ENCODE assay signal across 8 cellular contexts in genomic region chr7:50782376-50783208, GRCh38. TPM values are rescaled to one million over a fixed set of nuclear protein-coding genes. Genes with fewer than 3 reads are reported as not detected.
DNase-seq lines count a peak whose midpoint lies in the region; TF ChIP-seq lines count a peak whose summit lies in the region.

TSS of gene GRB10 (minus strand) at chr7:50782896. CDS start at chr7:50732322, 50,574 bp downstream.

- no peak within 1 kb of the TSS for H4K8ac ChIP-seq in trophoblast cell (ENCODE audit: low read depth, low read length)

- H3K23ac ChIP-seq in trophoblast cell (ENCODE audit: low read length) = no peak within 1 kb of the TSS

- DNase-seq in C1 segment of cervical spinal cord (lab: John Stamatoyannopoulos, UW) (peak in 12 of 14 donors; percentile 28 to 87 (median 60)), NCI-H1092 treated with DMSO at 0.1 percent for 48 hours (lab: John Stamatoyannopoulos, UW) (peak; percentile 28), anterior cingulate cortex (lab: John Stamatoyannopoulos, UW) (peak; percentile 16 to 85 (median 70)), right atrium auricular region (ENCODE audit: low spot score) (no peak), trophoblast cell (peak in 1 of 2 donors; percentile 49), NCI-H2107 treated with DMSO at 0.1 percent for 48 hours (lab: John Stamatoyannopoulos, UW; ENCODE audit: unreplicated experiment) (no peak), HPDE6-E6E7 (ENCODE audit: extremely low spot score) (no peak), amniotic stem cell (lab: John Stamatoyannopoulos, UW) (no peak)

- H3K4ac ChIP-seq in trophoblast cell (ENCODE audit: low read depth, low read length) = peak within 1 kb of the TSS; percentile 10

- no peak within 1 kb of the TSS for H3K14ac ChIP-seq in trophoblast cell (ENCODE audit: low read length)

- peaks cover 6% of the 10 kb centered on the region for H3K79me1 ChIP-seq in trophoblast cell (ENCODE audit: low read length)

- peak within 1 kb of the TSS; percentile 47 to 61 for H3K27ac ChIP-seq in right atrium auricular region
- no peak within 1 kb of the TSS for H3K27ac ChIP-seq in trophoblast cell (ENCODE audit: low read depth, low read length)

- H3K9me3 ChIP-seq in right atrium auricular region (no peaks in the 10 kb centered on the region), trophoblast cell (ENCODE audit: insufficient read depth, low read depth, low read length) (no peaks in the 10 kb centered on the region)

- H3K27me3 ChIP-seq in right atrium auricular region = no peaks in the 10 kb centered on the region
- H3K27me3 ChIP-seq in trophoblast cell (ENCODE audit: insufficient read depth, low read length) = no peaks in the 10 kb centered on the region

- H3K4me1 ChIP-seq in right atrium auricular region (peaks cover 0 to 61% of the 10 kb centered on the region in 2 donors), trophoblast cell (ENCODE audit: control insufficient read depth in 1 of 2, insufficient read depth in 2 of 2, low read length in 2 of 2) (peaks cover 15 to 37% of the 10 kb centered on the region in 2 experiments)

- H3K36me3 ChIP-seq in right atrium auricular region = no peaks in the 10 kb centered on the region
- H3K36me3 ChIP-seq in trophoblast cell (ENCODE audit: control insufficient read depth in 1 of 2, insufficient read depth in 2 of 2, low read length in 2 of 2) = no peaks in the 10 kb centered on the region

- no peak within 1 kb of the TSS for H3K18ac ChIP-seq in trophoblast cell (ENCODE audit: low read length)

- peak within 1 kb of the TSS; percentile 44 to 60 for H3K4me3 ChIP-seq in right atrium auricular region
- H3K4me3 ChIP-seq in trophoblast cell (ENCODE audit: low read depth, low read length) = peak within 1 kb of the TSS; percentile 63

- H2BK12ac ChIP-seq in trophoblast cell (ENCODE audit: low read length) = no peak within 1 kb of the TSS

- H2BK5ac ChIP-seq in trophoblast cell (ENCODE audit: low read depth, low read length, poor library complexity) = no peak within 1 kb of the TSS

- peak in 1 of 2 donors; percentile 37 for TF ChIP-seq CTCF in right atrium auricular region (IDR thresholded peaks at IDR 0.05)

- no peak within 1 kb of the TSS for H2AK5ac ChIP-seq in trophoblast cell (ENCODE audit: low read length)

- no peak within 1 kb of the TSS for H4K91ac ChIP-seq in trophoblast cell (ENCODE audit: low read depth, low read length)

- no CpG with 5 or more reads among the region's 95 CpGs for WGBS in trophoblast cell (ENCODE audit: extremely low coverage, insufficient coverage, insufficient read length)

- H3K9ac ChIP-seq in trophoblast cell (ENCODE audit: low read length) = no peak within 1 kb of the TSS

- no peak within 1 kb of the TSS for H4K12ac ChIP-seq in trophoblast cell (ENCODE audit: low read depth, low read length)

- peaks cover 6% of the 10 kb centered on the region for H3K79me2 ChIP-seq in trophoblast cell (ENCODE audit: control insufficient read depth, insufficient read depth, low read length, poor library complexity)

- H2AFZ ChIP-seq in trophoblast cell (ENCODE audit: insufficient read depth, low read length, poor library complexity) = peak within 1 kb of the TSS; percentile 9

- H3K4me2 ChIP-seq in trophoblast cell (ENCODE audit: low read length) = peak within 1 kb of the TSS; percentile 88

- H2BK120ac ChIP-seq in trophoblast cell (ENCODE audit: insufficient read depth, low read length, poor library complexity) = no peak within 1 kb of the TSS

RNA-seq across cellular contexts. Expression of gene GRB10, which starts in this region (rescaled TPM):
- 10 to 100 TPM; 36.5 to 39.0 TPM for total RNA-seq in right atrium auricular region
- polyA plus RNA-seq in trophoblast cell (2013) = 24.4 and 24.9 TPM in 2 replicates

Comparison
In these comparisons a context has a peak if more than half of its experiments do, and no peak if none do; other contexts are left out.
1. DNase-seq: peak in C1 segment of cervical spinal cord (12 of 14), NCI-H1092 treated with DMSO at 0.1 percent for 48 hours (single experiment) and anterior cingulate cortex (58 of 58); none in right atrium auricular region (single experiment), NCI-H2107 treated with DMSO at 0.1 percent for 48 hours (single experiment), HPDE6-E6E7 (single experiment) and amniotic stem cell (single experiment).